8 cellular contexts compared by ENCODE assay signal in the genomic region with DNA sequence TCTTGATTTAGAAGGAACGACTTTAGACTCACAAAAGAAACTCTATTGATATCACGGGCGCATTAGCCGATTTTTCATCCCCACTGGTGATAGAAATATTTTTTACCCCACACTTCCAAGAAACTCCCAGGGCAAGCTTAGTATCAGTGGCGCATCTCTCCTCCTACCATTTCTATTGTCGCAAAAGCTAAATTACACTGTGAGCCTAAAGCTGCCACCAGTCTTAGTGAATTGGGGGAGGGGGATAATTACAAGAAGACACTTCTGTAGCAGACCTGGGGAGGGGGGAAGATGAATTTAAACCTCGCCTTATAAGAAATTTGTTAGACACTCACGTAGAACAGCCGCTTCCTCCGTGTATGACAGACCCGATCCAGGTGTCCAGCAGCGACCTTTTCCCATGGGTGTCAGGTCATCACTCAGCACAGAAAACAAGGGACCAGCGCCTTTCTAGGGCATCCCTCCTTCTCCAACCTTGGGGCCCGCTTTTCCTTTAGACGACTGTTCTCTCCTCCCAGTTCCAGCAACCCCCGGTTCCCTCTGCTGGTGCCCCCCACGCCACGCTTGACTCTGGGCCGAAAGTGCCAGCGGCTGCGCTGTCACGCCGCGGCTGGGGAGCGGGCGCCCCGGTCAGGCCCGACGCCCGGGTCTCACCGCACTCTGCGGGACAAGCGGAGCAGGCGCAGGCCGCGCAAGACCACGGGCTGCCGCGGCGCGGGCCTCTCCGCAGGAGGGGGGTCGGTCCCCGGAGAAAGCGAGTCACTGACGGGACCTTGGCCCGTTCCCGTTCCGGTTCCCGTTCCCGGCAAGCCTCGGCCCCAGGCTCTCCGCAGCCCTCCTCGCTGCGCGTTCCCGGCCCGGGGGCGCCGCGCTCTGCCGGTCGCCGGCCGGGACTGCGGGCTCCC. TPM values are rescaled to one million over a fixed set of nuclear protein-coding genes. Genes with fewer than 3 reads are reported as not detected.
DNase-seq lines count a peak whose midpoint lies in the region; ATAC-seq and TF ChIP-seq lines count a peak whose summit lies in the region.

No MANE protein-coding gene starts in this region.

- ATAC-seq in HG03135 (IDR thresholded peaks at IDR 0.05; ENCODE audit: unreplicated experiment), result no peak

- H3K36me3 ChIP-seq in H7 (replicated peaks; ENCODE audit: control insufficient read depth, insufficient read depth, low read length) (no peaks in the 10 kb centered on the region), neuronal stem cell (replicated peaks in 1 of 2; ENCODE audit: control insufficient read depth in 2 of 2, insufficient read depth in 2 of 2, low read length in 2 of 2) (no peaks in the 10 kb centered on the region)

- H3K27me3 ChIP-seq in H7 (ENCODE audit: control insufficient read depth, insufficient read depth, low read length) (peaks cover 23% of the 10 kb centered on the region), neuronal stem cell (ENCODE audit: control insufficient read depth in 3 of 3, insufficient read depth in 3 of 3, low read depth in 1 of 3, low read length in 3 of 3) (peaks cover 0 to 17% (median 15%) of the 10 kb centered on the region in 3 experiments)

- peak overlapping the region; percentile 81 for H3K18ac ChIP-seq in neuronal stem cell (ENCODE audit: low read length)

- H2AFZ ChIP-seq in neuronal stem cell (ENCODE audit: low read length), result peak overlapping the region; percentile 93

- H3K4ac ChIP-seq in neuronal stem cell (ENCODE audit: low read length), result no peak overlapping the region

- H4K91ac ChIP-seq in neuronal stem cell (ENCODE audit: low read depth, low read length, poor library complexity), result no peak overlapping the region

- no peak overlapping the region for H4K8ac ChIP-seq in neuronal stem cell (ENCODE audit: low read depth, low read length)

- DNase-seq in CMK (ENCODE audit: low read depth), result peak; percentile 15
- peak; percentile 35 for DNase-seq in H7
- peak; percentile 42 for DNase-seq in UCSD-AML1 (lab: John Stamatoyannopoulos, UW; ENCODE audit: unreplicated experiment)
- DNase-seq in fibroblast of pulmonary artery (ENCODE audit: low read depth), result no peak
- peak; percentile 20 for DNase-seq in neuronal stem cell (ENCODE audit: low spot score)
- DNase-seq in NCI-H1694 (lab: John Stamatoyannopoulos, UW), result no peak
- no peak for DNase-seq in H4 (ENCODE audit: low spot score)

- H3K23ac ChIP-seq in neuronal stem cell (ENCODE audit: low read depth, low read length, poor library complexity), result peak overlapping the region; percentile 53

- H3K79me1 ChIP-seq in neuronal stem cell (ENCODE audit: low read depth, low read length), result no peaks in the 10 kb centered on the region

- peak overlapping the region; percentile 33 for H2BK5ac ChIP-seq in neuronal stem cell (ENCODE audit: low read length)

- H2AK5ac ChIP-seq in neuronal stem cell (ENCODE audit: low read depth, low read length), result no peak overlapping the region

- H2BK120ac ChIP-seq in neuronal stem cell (ENCODE audit: low read depth, low read length), result no peak overlapping the region

- no peak overlapping the region for H2BK12ac ChIP-seq in neuronal stem cell (ENCODE audit: low read length)

- H3K27ac ChIP-seq in neuronal stem cell (replicated peaks; ENCODE audit: low read length), result no peak overlapping the region

- peak overlapping the region; percentile 77 for H3K4me3 ChIP-seq in H7 (ENCODE audit: insufficient read depth, low read depth, low read length)
- H3K4me3 ChIP-seq in fibroblast of pulmonary artery (replicated peaks; ENCODE audit: low read depth, low read length), result peak overlapping the region; percentile 62
- peak overlapping the region; percentile 67 to 87 for H3K4me3 ChIP-seq in neuronal stem cell (ENCODE audit: low read length in 2 of 2)

- H3K4me2 ChIP-seq in neuronal stem cell (ENCODE audit: insufficient read depth, low read length, poor library complexity, severe bottlenecking), result peak overlapping the region; percentile 99

- H3K9me3 ChIP-seq in neuronal stem cell (replicated peaks in 1 of 2; ENCODE audit: control insufficient read depth in 2 of 2, insufficient read depth in 1 of 2, low read depth in 1 of 2, low read length in 2 of 2), result no peaks in the 10 kb centered on the region

- H3K14ac ChIP-seq in neuronal stem cell (ENCODE audit: low read length), result no peak overlapping the region

- H2BK15ac ChIP-seq in neuronal stem cell (ENCODE audit: low read length), result peak overlapping the region; percentile 10

- peaks cover 15 to 23% of the 10 kb centered on the region in 2 donors for H3K4me1 ChIP-seq in neuronal stem cell (ENCODE audit: control insufficient read depth in 2 of 2, insufficient read depth in 1 of 2, low read depth in 1 of 2, low read length in 2 of 2)

- no peak for TF ChIP-seq CTCF in fibroblast of pulmonary artery (IDR thresholded peaks at IDR 0.05; ENCODE audit: low read length, missing control alignments)

- WGBS in neuronal stem cell (ENCODE audit: extremely low coverage in 2 of 2, insufficient read length in 2 of 2, insufficient replicate concordance in 1 of 2), 2 donors, result no CpG with 5 or more reads among the region's 66 CpGs

- peak overlapping the region; percentile 57 for H3K9ac ChIP-seq in neuronal stem cell (ENCODE audit: low read depth, low read length, poor library complexity)

RNA-seq across cellular contexts. Expression of gene PHC2, which starts 0.8 kb away (rescaled TPM):
- 43.9 and 50.5 TPM in 2 replicates for total RNA-seq in H7 (2014; rRNA removed; shearing (Covaris generic))
- 128 TPM for polyA plus RNA-seq in neuronal stem cell (2013, experiment 1 of 2)
- polyA plus RNA-seq in neuronal stem cell (2013, experiment 2 of 2), result 124 TPM
- 56.3 and 60.7 TPM in 2 replicates for total RNA-seq in H4 (2014; rRNA removed; shearing (Covaris generic))

RNA-seq across cellular contexts. Expression of gene ZSCAN20, which starts 42.3 kb away (rescaled TPM):
- 5.3 and 6.5 TPM in 2 replicates for total RNA-seq in H7 (2014; rRNA removed; shearing (Covaris generic))
- polyA plus RNA-seq in neuronal stem cell (2013, experiment 1 of 2), result 2.1 TPM
- polyA plus RNA-seq in neuronal stem cell (2013, experiment 2 of 2), result 2.0 TPM
- total RNA-seq in H4 (2014; rRNA removed; shearing (Covaris generic)), result 2.9 and 3.8 TPM in 2 replicates

Comparison
In these comparisons a context has a peak if more than half of its experiments do, and no peak if none do; other contexts are left out.
1. DNase-seq: peak in CMK (single experiment), H7 (single experiment), UCSD-AML1 (single experiment) and neuronal stem cell (single experiment); none in fibroblast of pulmonary artery (single experiment), NCI-H1694 (single experiment) and H4 (single experiment).
2. Peak in every context shown above with its lines, with median percentiles within 50 percentile points of each other: H3K4me3 ChIP-seq.